ENCODE assay signal across 16 cellular contexts in genomic region chr20:49103019-49103418, GRCh38.
"Had no signal": no experiment of that assay in that cellular context is flagged by ENCODE, and none has a peak within 500 bp of the region (broad histone marks: within the 10 kb centered on the region; RNA-seq: fewer than 3 reads in every experiment).

No MANE protein-coding gene starts in this region.

- H3K4me3 ChIP-seq: body of pancreas, gastrocnemius medialis, heart left ventricle, right atrium auricular region had no signal

- H3K9me3 ChIP-seq: body of pancreas, gastrocnemius medialis, heart left ventricle, right atrium auricular region had no signal

- H3K27ac ChIP-seq: body of pancreas, gastrocnemius medialis, heart left ventricle, right atrium auricular region had no signal

- H3K4me1 ChIP-seq: body of pancreas, gastrocnemius medialis, right atrium auricular region had no signal

- H3K4me1 Mint-ChIP-seq: activated T-helper 17 cell treated with anti-CD3 and anti-CD28 coated beads, Interleukin-2, amount 50 U/mL, for 72 hours had no signal

- H3K27me3 ChIP-seq: body of pancreas, gastrocnemius medialis, heart left ventricle, right atrium auricular region had no signal

- H3K27me3 Mint-ChIP-seq: activated naive CD4-positive, alpha-beta T cell treated with anti-CD3 and anti-CD28 coated beads, Interleukin-2, amount 10 ng/mL, durations not matched to agents 7 days and 5 days; activated T-helper 17 cell treated with anti-CD3 and anti-CD28 coated beads, Interleukin-2, amount 50 U/mL, for 72 hours; naive thymus-derived CD8-positive, alpha-beta T cell; progenitor cell of endocrine pancreas; type B pancreatic cell had no signal

- DNase-seq: activated CD4-positive, alpha-beta T cell treated with anti-CD3 and anti-CD28 coated beads for 48 hours; activated naive CD4-positive, alpha-beta T cell treated with anti-CD3 and anti-CD28 coated beads, Interleukin-2, amount 10 ng/mL, durations not matched to agents 7 days and 5 days; amygdala; body of pancreas; effector memory CD4-positive, alpha-beta T cell; gastrocnemius medialis; heart left ventricle; mammary epithelial cell; naive thymus-derived CD8-positive, alpha-beta T cell; stimulated activated CD4-positive, alpha-beta T cell treated with anti-CD3 and anti-CD28 coated beads, Interleukin-4, amount 100 ng/mL, for 1 hour; stimulated activated naive CD4-positive, alpha-beta T cell treated with Interleukin-2 at 50 U/mL for 16 hours had no signal

- ATAC-seq: activated T-helper 17 cell treated with anti-CD3 and anti-CD28 coated beads, Interleukin-2, amount 50 U/mL, for 72 hours; body of pancreas; gastrocnemius medialis; heart left ventricle; naive thymus-derived CD8-positive, alpha-beta T cell; WTC11 had no signal

- H3K27ac Mint-ChIP-seq: activated naive CD4-positive, alpha-beta T cell treated with anti-CD3 and anti-CD28 coated beads, Interleukin-2, amount 10 ng/mL, durations not matched to agents 7 days and 5 days; type B pancreatic cell had no signal

- H3K4me3 Mint-ChIP-seq: activated naive CD4-positive, alpha-beta T cell treated with anti-CD3 and anti-CD28 coated beads, Interleukin-2, amount 10 ng/mL, durations not matched to agents 7 days and 5 days; activated T-helper 17 cell treated with anti-CD3 and anti-CD28 coated beads, Interleukin-2, amount 50 U/mL, for 72 hours; naive thymus-derived CD8-positive, alpha-beta T cell; type B pancreatic cell; WTC11 had no signal

- H3K9me3 Mint-ChIP-seq: activated naive CD4-positive, alpha-beta T cell treated with anti-CD3 and anti-CD28 coated beads, Interleukin-2, amount 10 ng/mL, durations not matched to agents 7 days and 5 days; activated T-helper 17 cell treated with anti-CD3 and anti-CD28 coated beads, Interleukin-2, amount 50 U/mL, for 72 hours; naive thymus-derived CD8-positive, alpha-beta T cell; type B pancreatic cell; WTC11 had no signal
